ENCODE assay signal across 15 cellular contexts in genomic region chr10:19906108-19906791, GRCh38.
DNase-seq lines count a peak whose midpoint lies in the region; ATAC-seq and TF ChIP-seq lines count a peak whose summit lies in the region.
"Had no signal": no experiment of that assay in that cellular context is flagged by ENCODE, and none has a peak within 500 bp of the region (broad histone marks: within the 10 kb centered on the region; RNA-seq: fewer than 3 reads in every experiment).

No MANE protein-coding gene starts in this region.

- no peak overlapping the region for H3K4me3 ChIP-seq in cardiac muscle cell
- H3K4me3 ChIP-seq: HAP-1 had no signal

- H3K9me3 ChIP-seq in cardiac muscle cell (ENCODE audit: low read depth) = no peaks in the 10 kb centered on the region
- H3K9me3 ChIP-seq: Caco-2, HAP-1 had no signal

- H3K27ac ChIP-seq in cardiac muscle cell = peak overlapping the region; percentile 30
- H3K27ac ChIP-seq: 22Rv1 had no signal

- H3K4me1 ChIP-seq in cardiac muscle cell (ENCODE audit: low read depth) = peaks cover 17% of the 10 kb centered on the region
- H3K4me1 ChIP-seq: Caco-2, HAP-1 had no signal

- DNase-seq in cardiac muscle cell (ENCODE audit: low read depth in 1 of 2, low spot score in 1 of 2) (no peak), Right ventricle myocardium superior (no peak), chondrocyte (ENCODE audit: low spot score) (no peak), mesothelial cell of epicardium (ENCODE audit: low spot score in 2 of 2, unreplicated experiment in 2 of 2) (no peak), NCI-H1092 treated with DMSO at 0.1 percent for 48 hours (lab: John Stamatoyannopoulos, UW) (no peak), NCI-H2107 (lab: John Stamatoyannopoulos, UW) (no peak)
- DNase-seq: Caco-2; CD8-positive, alpha-beta memory T cell; DND-41; GDM1; IMR-90 had no signal

- H3K27ac Mint-ChIP-seq in chondrocyte (ENCODE audit: unreplicated experiment) (peak overlapping the region; percentile 55), mesothelial cell of epicardium (peak overlapping the region; percentile 66)
- H3K27ac Mint-ChIP-seq: CD8-positive, alpha-beta memory T cell had no signal

- no peaks in the 10 kb centered on the region for H3K36me3 Mint-ChIP-seq in chondrocyte (ENCODE audit: low read depth)
- H3K36me3 Mint-ChIP-seq in mesothelial cell of epicardium = peaks cover 15% of the 10 kb centered on the region
- H3K36me3 Mint-ChIP-seq: CD8-positive, alpha-beta memory T cell had no signal

- H3K4me1 Mint-ChIP-seq in chondrocyte (ENCODE audit: low read depth) (peaks cover 65% of the 10 kb centered on the region), mesothelial cell of epicardium (peaks cover 49% of the 10 kb centered on the region)
- H3K4me1 Mint-ChIP-seq: CD8-positive, alpha-beta memory T cell had no signal

- TF ChIP-seq CTCF in cardiac muscle cell (IDR thresholded peaks at IDR 0.05; ENCODE audit: low read depth, low read length) (no peak), chondrocyte (IDR thresholded peaks at IDR 0.05) (no peak), mesothelial cell of epicardium (IDR thresholded peaks at IDR 0.05; ENCODE audit: unreplicated experiment) (no peak)

- H3K4me3 Mint-ChIP-seq in chondrocyte (ENCODE audit: unreplicated experiment) = no peak overlapping the region
- no peak overlapping the region for H3K4me3 Mint-ChIP-seq in mesothelial cell of epicardium
- H3K4me3 Mint-ChIP-seq: CD8-positive, alpha-beta memory T cell had no signal

- H3K27me3 Mint-ChIP-seq in chondrocyte (ENCODE audit: low read depth) (no peaks in the 10 kb centered on the region), mesothelial cell of epicardium (ENCODE audit: low read depth) (no peaks in the 10 kb centered on the region)
- H3K27me3 Mint-ChIP-seq: CD8-positive, alpha-beta memory T cell had no signal

- H3K27me3 ChIP-seq in cardiac muscle cell = no peaks in the 10 kb centered on the region

- H3K36me3 ChIP-seq in cardiac muscle cell = no peaks in the 10 kb centered on the region
- H3K36me3 ChIP-seq: HAP-1 had no signal

- H3K9me3 Mint-ChIP-seq in chondrocyte (ENCODE audit: low read depth) (peaks cover 7% of the 10 kb centered on the region), mesothelial cell of epicardium (peaks cover 19% of the 10 kb centered on the region)

- intact Hi-C loops in Right ventricle myocardium superior (cut with DNase I) = no loop called here

- ATAC-seq in Right ventricle myocardium superior (ENCODE audit: poor library complexity) = no peak
- ATAC-seq in HG03378 (IDR thresholded peaks at IDR 0.05; ENCODE audit: unreplicated experiment) = no peak
- ATAC-seq in HG03175 (IDR thresholded peaks at IDR 0.05; ENCODE audit: unreplicated experiment) = no peak
